9 cellular contexts compared by ENCODE assay signal in the genomic region with DNA sequence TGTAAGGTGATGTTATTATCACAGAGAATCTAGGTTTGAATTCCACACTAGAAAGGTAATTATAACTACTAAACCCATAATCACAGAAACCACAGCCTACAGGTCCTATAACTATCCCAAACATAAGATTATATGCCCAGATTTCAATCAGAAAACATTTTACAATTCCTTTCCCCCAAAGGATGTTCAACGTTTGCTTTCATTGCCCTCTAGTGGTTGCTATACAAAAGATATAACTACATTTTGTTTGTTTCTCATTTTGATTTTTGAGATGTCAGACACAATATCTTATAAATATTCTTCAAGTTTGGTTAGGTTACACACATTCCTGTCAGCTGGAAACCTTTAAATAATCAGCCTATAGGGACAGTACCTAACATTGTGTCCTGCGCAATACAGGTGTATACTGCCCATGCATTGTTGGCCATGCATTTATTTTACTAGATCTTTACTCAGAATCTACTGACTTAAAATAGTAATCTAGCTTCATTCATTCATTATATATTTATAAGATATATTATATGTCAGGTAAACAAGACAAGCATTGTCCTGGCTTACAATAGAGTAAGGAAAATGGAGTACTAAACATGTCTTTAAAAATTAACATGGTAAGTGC.
DNase-seq lines count a peak whose midpoint lies in the region; ATAC-seq and TF ChIP-seq lines count a peak whose summit lies in the region.
"Had no signal": no experiment of that assay in that cellular context is flagged by ENCODE, and none has a peak within 500 bp of the region (broad histone marks: within the 10 kb centered on the region; RNA-seq: fewer than 3 reads in every experiment).

No MANE protein-coding gene starts in this region.

- intact Hi-C loops in MCF 10A (cut with micrococcal nuclease), result loop anchor here (1.0 to 5.0 kb wide), 6 partner anchors 94 to 1098 kb away; no protein-coding TSS in a partner anchor
- intact Hi-C loops in sigmoid colon (cut with DNase I), result loop anchor here (1.0 to 10.0 kb wide), 2 partner anchors 523 to 912 kb away; partner anchors contain the start of genes DDIAS and PRCP

- H3K36me3 Mint-ChIP-seq in MCF 10A (ENCODE audit: insufficient read depth, unreplicated experiment) (no peaks in the 10 kb centered on the region), nephron progenitor cell (ENCODE audit: low read depth) (no peaks in the 10 kb centered on the region)
- H3K36me3 Mint-ChIP-seq in activated T-cell treated with anti-CD3 and anti-CD28 coated beads, Interleukin-2, amount 50 U/mL, for 24 hours (ENCODE audit: low read depth), result no peaks in the 10 kb centered on the region

- ATAC-seq in HG02642 (IDR thresholded peaks at IDR 0.05; ENCODE audit: poor library complexity, unreplicated experiment), result no peak

- H3K9me3 Mint-ChIP-seq in MCF 10A (ENCODE audit: unreplicated experiment) (no peaks in the 10 kb centered on the region), nephron progenitor cell (no peaks in the 10 kb centered on the region)
- no peaks in the 10 kb centered on the region for H3K9me3 Mint-ChIP-seq in activated T-cell treated with anti-CD3 and anti-CD28 coated beads, Interleukin-2, amount 50 U/mL, for 24 hours

- POLR2A ChIA-PET in MCF 10A (lab: Yijun Ruan, JAX), result interaction anchor here (2.5 kb wide), 1 partner anchor 524 kb away, joined by 10 read pairs; no protein-coding TSS in a partner anchor

- H3K4me1 ChIP-seq in sigmoid colon, result no peaks in the 10 kb centered on the region
- H3K4me1 ChIP-seq: BLaER1 had no signal

- DNase-seq in DMS153 treated with DMSO at 0.1 percent for 48 hours (lab: John Stamatoyannopoulos, UW; ENCODE audit: unreplicated experiment) (peak; percentile 53), DMS153 (lab: John Stamatoyannopoulos, UW) (no peak), NCI-H1417 treated with DMSO at 0.1 percent for 48 hours (lab: John Stamatoyannopoulos, UW) (peak; percentile 35), MCF 10A (ENCODE audit: unreplicated experiment) (peak; percentile 15), nephron progenitor cell (no peak), sigmoid colon (no peak)
- no peak for DNase-seq in activated T-cell treated with anti-CD3 and anti-CD28 coated beads, Interleukin-2, amount 50 U/mL, for 24 hours

- no peak overlapping the region for H3K27ac ChIP-seq in sigmoid colon
- H3K27ac ChIP-seq: BLaER1 had no signal

- CTCF ChIA-PET in MCF 10A (lab: Yijun Ruan, JAX), result interaction anchor here (0.5 to 12.1 kb wide), 59 partner anchors 9 to 1136 kb away, joined by 3 to 383 read pairs (median 4); no protein-coding TSS in a partner anchor

- no peak for TF ChIP-seq POLR2A in sigmoid colon (IDR thresholded peaks at IDR 0.05)

- H3K4me3 Mint-ChIP-seq in MCF 10A (ENCODE audit: unreplicated experiment) (no peak overlapping the region), nephron progenitor cell (no peak overlapping the region)
- no peak overlapping the region for H3K4me3 Mint-ChIP-seq in activated T-cell treated with anti-CD3 and anti-CD28 coated beads, Interleukin-2, amount 50 U/mL, for 24 hours

- TF ChIP-seq CTCF in MCF 10A (IDR thresholded peaks at IDR 0.05; ENCODE audit: unreplicated experiment), result peak; percentile 47
- peak; percentile 72 for TF ChIP-seq CTCF in nephron progenitor cell (IDR thresholded peaks at IDR 0.05)
- TF ChIP-seq CTCF in sigmoid colon (IDR thresholded peaks at IDR 0.05), result peak in 2 of 4 experiments; percentile 47 to 48

- no peaks in the 10 kb centered on the region for H3K4me1 Mint-ChIP-seq in MCF 10A (ENCODE audit: insufficient read depth, unreplicated experiment)
- no peaks in the 10 kb centered on the region for H3K4me1 Mint-ChIP-seq in nephron progenitor cell
- no peaks in the 10 kb centered on the region for H3K4me1 Mint-ChIP-seq in activated T-cell treated with anti-CD3 and anti-CD28 coated beads, Interleukin-2, amount 50 U/mL, for 24 hours (ENCODE audit: low read depth)

- H3K36me3 ChIP-seq in sigmoid colon, result no peaks in the 10 kb centered on the region
- H3K36me3 ChIP-seq: BLaER1 had no signal

- H3K27ac Mint-ChIP-seq in MCF 10A (ENCODE audit: low read depth, unreplicated experiment) (no peak overlapping the region), nephron progenitor cell (no peak overlapping the region)
- H3K27ac Mint-ChIP-seq in activated T-cell treated with anti-CD3 and anti-CD28 coated beads, Interleukin-2, amount 50 U/mL, for 24 hours, result no peak overlapping the region

- no TSS peak for BruUV-seq in MCF 10A (replicated peaks; lab: Mats Ljungman, UMichigan)

- TF ChIP-seq EP300 in sigmoid colon (IDR thresholded peaks at IDR 0.05), result no peak

- WGBS in sigmoid colon, 2 donors, result 47 to 48% methylated on average over 2 of the region's 2 CpGs

- H3K27me3 Mint-ChIP-seq in MCF 10A (ENCODE audit: insufficient read depth, unreplicated experiment) (peaks cover 18% of the 10 kb centered on the region), nephron progenitor cell (ENCODE audit: low read depth, poor library complexity) (peaks cover 3% of the 10 kb centered on the region)
- H3K27me3 Mint-ChIP-seq in activated T-cell treated with anti-CD3 and anti-CD28 coated beads, Interleukin-2, amount 50 U/mL, for 24 hours, result peaks cover 17% of the 10 kb centered on the region

- no peaks in the 10 kb centered on the region for H3K9me3 ChIP-seq in sigmoid colon
- H3K9me3 ChIP-seq: BLaER1 had no signal

- no peak overlapping the region for H3K4me3 ChIP-seq in sigmoid colon
- H3K4me3 ChIP-seq: BLaER1 had no signal

- no peaks in the 10 kb centered on the region for H3K27me3 ChIP-seq in sigmoid colon
- H3K27me3 ChIP-seq: BLaER1 had no signal

Comparison
In these comparisons a context has a peak if more than half of its experiments do, and no peak if none do; other contexts are left out.
1. DNase-seq: peak in DMS153 treated with DMSO at 0.1 percent for 48 hours (single experiment), NCI-H1417 treated with DMSO at 0.1 percent for 48 hours (single experiment) and MCF 10A (single experiment); none in DMS153 (single experiment), nephron progenitor cell (single experiment), sigmoid colon (single experiment) and activated T-cell treated with anti-CD3 and anti-CD28 coated beads, Interleukin-2, amount 50 U/mL, for 24 hours (single experiment).